8 cellular contexts compared by ENCODE assay signal in the genomic region with DNA sequence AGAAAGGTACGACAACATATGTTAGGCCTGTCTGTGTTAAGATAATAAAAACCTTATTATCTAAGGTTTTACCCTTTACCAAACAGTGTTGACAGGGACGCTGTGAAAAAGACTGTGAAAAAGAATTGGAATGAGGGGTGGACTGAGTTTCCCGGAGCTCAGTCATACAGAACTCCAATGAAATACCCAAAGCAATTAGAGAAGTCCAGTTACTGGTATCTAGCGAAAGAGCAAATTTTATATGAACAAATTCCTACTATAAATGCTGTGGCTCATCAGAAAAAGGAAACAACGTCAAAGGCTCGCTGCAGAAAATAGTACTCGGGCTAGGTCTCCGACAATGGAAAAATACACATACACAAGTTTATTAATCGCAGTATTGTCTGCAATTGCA. TPM values are rescaled to one million over a fixed set of nuclear protein-coding genes. Genes with fewer than 3 reads are reported as not detected.
DNase-seq lines count a peak whose midpoint lies in the region; ATAC-seq and TF ChIP-seq lines count a peak whose summit lies in the region.

No MANE protein-coding gene starts in this region.

- no peaks in the 10 kb centered on the region for H3K36me3 Mint-ChIP-seq in activated naive CD4-positive, alpha-beta T cell treated with anti-CD3 and anti-CD28 coated beads for 36 hours (ENCODE audit: low read depth)

- no peak for DNase-seq in activated naive CD4-positive, alpha-beta T cell treated with anti-CD3 and anti-CD28 coated beads for 36 hours
- DNase-seq in activated naive CD4-positive, alpha-beta T cell (lab: John Stamatoyannopoulos, UW): no peak
- no peak for DNase-seq in foreskin keratinocyte
- DNase-seq in sigmoid colon: no peak
- no peak for DNase-seq in NCI-H146 (lab: John Stamatoyannopoulos, UW)
- no peak for DNase-seq in DMS114 treated with DMSO at 0.1 percent for 48 hours (lab: John Stamatoyannopoulos, UW; ENCODE audit: unreplicated experiment)

- peak overlapping the region; percentile 98 for H3K27ac Mint-ChIP-seq in activated naive CD4-positive, alpha-beta T cell treated with anti-CD3 and anti-CD28 coated beads for 36 hours

- H3K4me3 Mint-ChIP-seq in activated naive CD4-positive, alpha-beta T cell treated with anti-CD3 and anti-CD28 coated beads for 36 hours: peak overlapping the region; percentile 93

- TF ChIP-seq EP300 in sigmoid colon (IDR thresholded peaks at IDR 0.05): no peak

- intact Hi-C loops in activated naive CD4-positive, alpha-beta T cell treated with anti-CD3 and anti-CD28 coated beads for 36 hours (cut with micrococcal nuclease): loop anchor here (1.0 to 10.0 kb wide), 13 partner anchors 19 to 710 kb away; a partner anchor contains a TSS
- intact Hi-C loops in sigmoid colon (cut with DNase I): loop anchor here (5.0 kb wide), 1 partner anchor 135 kb away; no protein-coding TSS in a partner anchor

- TF ChIP-seq POLR2A in sigmoid colon (IDR thresholded peaks at IDR 0.05): no peak

- H3K27me3 Mint-ChIP-seq in activated naive CD4-positive, alpha-beta T cell treated with anti-CD3 and anti-CD28 coated beads for 36 hours (ENCODE audit: low read depth): no peaks in the 10 kb centered on the region

- H3K27me3 ChIP-seq in foreskin keratinocyte (no peaks in the 10 kb centered on the region), sigmoid colon (no peaks in the 10 kb centered on the region)

- H3K27ac ChIP-seq in foreskin keratinocyte: peak overlapping the region; percentile 99
- peak overlapping the region; percentile 88 to 93 (median 91) for H3K27ac ChIP-seq in sigmoid colon

- WGBS in sigmoid colon, 2 donors: 6 to 16% methylated on average over 9 of the region's 9 CpGs

- H3K36me3 ChIP-seq in sigmoid colon: peaks cover 0 to 10% (median 0%) of the 10 kb centered on the region in 4 donors

- peak overlapping the region; percentile 80 to 95 (median 90) for H3K4me3 ChIP-seq in sigmoid colon

- H3K9me3 ChIP-seq in sigmoid colon: no peaks in the 10 kb centered on the region

- no peaks in the 10 kb centered on the region for H3K9me3 Mint-ChIP-seq in activated naive CD4-positive, alpha-beta T cell treated with anti-CD3 and anti-CD28 coated beads for 36 hours

- TF ChIP-seq CTCF in foreskin keratinocyte (conservative IDR thresholded peaks at IDR 0.05): no peak
- TF ChIP-seq CTCF in sigmoid colon (IDR thresholded peaks at IDR 0.05): no peak

- CTCF ChIA-PET in activated naive CD4-positive, alpha-beta T cell treated with anti-CD3 and anti-CD28 coated beads for 36 hours (lab: Charles Lee): interaction anchor here (1.1 to 1.9 kb wide), 7 partner anchors 19 to 203 kb away, joined by 3 to 11 read pairs (median 4); no protein-coding TSS in a partner anchor

- H3K4me1 ChIP-seq in foreskin keratinocyte (no peaks in the 10 kb centered on the region), sigmoid colon (peaks cover 0 to 31% (median 23%) of the 10 kb centered on the region in 4 donors)

- peaks cover 31% of the 10 kb centered on the region for H3K4me1 Mint-ChIP-seq in activated naive CD4-positive, alpha-beta T cell treated with anti-CD3 and anti-CD28 coated beads for 36 hours (ENCODE audit: low read depth)

- ATAC-seq in SK-N-SH treated with all-trans-retinoic acid at 6 μM for 48 hours (peak; percentile 48), foreskin keratinocyte (peak; percentile 12), GM18520 (IDR thresholded peaks at IDR 0.05; ENCODE audit: unreplicated experiment) (no peak)

TF ChIP-seq in SK-N-SH treated with all-trans-retinoic acid at 6 μM for 48 hours, 23 proteins besides CTCF, POLR2A, EP300 and RAD21:
- TF ChIP-seq, protein P1, sequence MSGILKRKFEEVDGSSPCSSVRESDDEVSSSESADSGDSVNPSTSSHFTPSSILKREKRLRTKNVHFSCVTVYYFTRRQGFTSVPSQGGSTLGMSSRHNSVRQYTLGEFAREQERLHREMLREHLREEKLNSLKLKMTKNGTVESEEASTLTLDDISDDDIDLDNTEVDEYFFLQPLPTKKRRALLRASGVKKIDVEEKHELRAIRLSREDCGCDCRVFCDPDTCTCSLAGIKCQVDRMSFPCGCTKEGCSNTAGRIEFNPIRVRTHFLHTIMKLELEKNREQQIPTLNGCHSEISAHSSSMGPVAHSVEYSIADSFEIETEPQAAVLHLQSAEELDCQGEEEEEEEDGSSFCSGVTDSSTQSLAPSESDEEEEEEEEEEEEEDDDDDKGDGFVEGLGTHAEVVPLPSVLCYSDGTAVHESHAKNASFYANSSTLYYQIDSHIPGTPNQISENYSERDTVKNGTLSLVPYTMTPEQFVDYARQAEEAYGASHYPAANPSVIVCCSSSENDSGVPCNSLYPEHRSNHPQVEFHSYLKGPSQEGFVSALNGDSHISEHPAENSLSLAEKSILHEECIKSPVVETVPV (CRISPR knock-in tag; IDR thresholded peaks at IDR 0.05): no peak
- TF ChIP-seq, protein P2, sequence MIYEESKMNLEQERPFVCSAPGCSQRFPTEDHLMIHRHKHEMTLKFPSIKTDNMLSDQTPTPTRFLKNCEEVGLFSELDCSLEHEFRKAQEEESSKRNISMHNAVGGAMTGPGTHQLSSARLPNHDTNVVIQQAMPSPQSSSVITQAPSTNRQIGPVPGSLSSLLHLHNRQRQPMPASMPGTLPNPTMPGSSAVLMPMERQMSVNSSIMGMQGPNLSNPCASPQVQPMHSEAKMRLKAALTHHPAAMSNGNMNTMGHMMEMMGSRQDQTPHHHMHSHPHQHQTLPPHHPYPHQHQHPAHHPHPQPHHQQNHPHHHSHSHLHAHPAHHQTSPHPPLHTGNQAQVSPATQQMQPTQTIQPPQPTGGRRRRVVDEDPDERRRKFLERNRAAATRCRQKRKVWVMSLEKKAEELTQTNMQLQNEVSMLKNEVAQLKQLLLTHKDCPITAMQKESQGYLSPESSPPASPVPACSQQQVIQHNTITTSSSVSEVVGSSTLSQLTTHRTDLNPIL (CRISPR knock-in tag; IDR thresholded peaks at IDR 0.05; ENCODE audit: low read depth): no peak

RNA-seq across cellular contexts. Expression of a gene that starts 0.7 kb away (rescaled TPM):
- total RNA-seq in activated naive CD4-positive, alpha-beta T cell treated with anti-CD3 and anti-CD28 coated beads for 36 hours: 10 to 100 TPM; 26.0 to 27.5 TPM
- total RNA-seq in foreskin keratinocyte: 13.7 and 15.2 TPM in 2 replicates
- 3.6 and 4.2 TPM in 2 replicates for polyA plus RNA-seq in foreskin keratinocyte
- 10 to 100 TPM; 12.2 to 36.5 (median 13.9) TPM for total RNA-seq in sigmoid colon
- 1 to 10 TPM; 6.6 to 8.1 (median 7.8) TPM for polyA plus RNA-seq in sigmoid colon

RNA-seq across cellular contexts. Expression of a gene that starts 38.2 kb away (rescaled TPM):
- total RNA-seq in activated naive CD4-positive, alpha-beta T cell treated with anti-CD3 and anti-CD28 coated beads for 36 hours: 1 to 10 TPM; 3.7 to 3.9 TPM
- total RNA-seq in foreskin keratinocyte: 1.5 and 2.0 TPM in 2 replicates
- 2.1 and 2.6 TPM in 2 replicates for polyA plus RNA-seq in foreskin keratinocyte
- 1 to 10 TPM; 2.1 to 3.6 (median 2.7) TPM for total RNA-seq in sigmoid colon
- 1 to 10 TPM in 1 of 3 donors, under 1 TPM in 1, not detected in 1; 0.92 to 1.8 TPM for polyA plus RNA-seq in sigmoid colon
